Comparison of ENCODE assay signal across 1 cellular context in genomic region chr3:115885621-115886020, GRCh38.
TF ChIP-seq lines count a peak whose summit lies in the region.

No MANE protein-coding gene starts in this region.

TF ChIP-seq in HepG2, 621 proteins besides CTCF, POLR2A, EP300 and RAD21 (continued from another document):
- TF ChIP-seq REST (IDR thresholded peaks at IDR 0.05; ENCODE audit: borderline replicate concordance in 1 of 2, low read depth in 1 of 2, low read length in 2 of 2) (peak; percentile 46 to 94), ZNF10 (CRISPR knock-in tag; IDR thresholded peaks at IDR 0.05; ENCODE audit: borderline replicate concordance, low read depth) (no peak), MTA3 (CRISPR knock-in tag; IDR thresholded peaks at IDR 0.05) (no peak), UBTF (CRISPR knock-in tag; IDR thresholded peaks at IDR 0.05) (no peak), GFI1 (CRISPR knock-in tag; IDR thresholded peaks at IDR 0.05; ENCODE audit: borderline replicate concordance) (no peak), ZNF17 (CRISPR knock-in tag; IDR thresholded peaks at IDR 0.05) (no peak), ZNF747 (CRISPR knock-in tag; IDR thresholded peaks at IDR 0.05; ENCODE audit: borderline replicate concordance) (no peak), SOX5 (CRISPR knock-in tag; IDR thresholded peaks at IDR 0.05; ENCODE audit: borderline replicate concordance) (no peak), GPN1 (CRISPR knock-in tag; IDR thresholded peaks at IDR 0.05; ENCODE audit: borderline replicate concordance) (no peak), ZMYM2 (CRISPR knock-in tag; IDR thresholded peaks at IDR 0.05) (no peak), ZNF503 (CRISPR knock-in tag; IDR thresholded peaks at IDR 0.05) (no peak)
TF ChIP-seq in HepG2: peak in this region for 3.
